In genomic region chr15:32898991-32899613, GRCh38 we compare ENCODE assay signal across 13 cellular contexts.
DNase-seq lines count a peak whose midpoint lies in the region; ATAC-seq and TF ChIP-seq lines count a peak whose summit lies in the region.
"Had no signal": no experiment of that assay in that cellular context is flagged by ENCODE, and none has a peak within 500 bp of the region (broad histone marks: within the 10 kb centered on the region; RNA-seq: fewer than 3 reads in every experiment).

No MANE protein-coding gene starts in this region.

- H3K9me2 ChIP-seq in PC-3 (replicated peaks; ENCODE audit: low read length) = no peaks in the 10 kb centered on the region

- no peaks in the 10 kb centered on the region for H3K79me2 ChIP-seq in PC-3 (ENCODE audit: low read length)

- TF ChIP-seq RAD21 in Ishikawa (IDR thresholded peaks at IDR 0.05; ENCODE audit: low read depth) = no peak

- H3K4me3 ChIP-seq in PC-3 (ENCODE audit: low read length) (no peak overlapping the region), gastroesophageal sphincter (no peak overlapping the region), prostate gland (no peak overlapping the region)
- H3K4me3 ChIP-seq: ovary had no signal

- H3K9me3 ChIP-seq in PC-3 (ENCODE audit: low read length) (no peaks in the 10 kb centered on the region), gastroesophageal sphincter (no peaks in the 10 kb centered on the region), prostate gland (no peaks in the 10 kb centered on the region)
- H3K9me3 ChIP-seq: ovary had no signal

- H2AFZ ChIP-seq in PC-3 (ENCODE audit: low read length) = no peak overlapping the region

- POLR2A ChIA-PET in PC-3 (lab: Charles Lee; ENCODE audit: unreplicated experiment) = no interaction called here

- no peaks in the 10 kb centered on the region for H3K27me3 ChIP-seq in PC-3 (ENCODE audit: low read length)
- H3K27me3 ChIP-seq in gastroesophageal sphincter = no peaks in the 10 kb centered on the region
- H3K27me3 ChIP-seq in prostate gland (replicated peaks; ENCODE audit: insufficient read depth) = no peaks in the 10 kb centered on the region
- H3K27me3 ChIP-seq: ovary had no signal

- H3K27ac ChIP-seq in PC-3 (ENCODE audit: low read length) = no peak overlapping the region
- no peak overlapping the region for H3K27ac ChIP-seq in gastroesophageal sphincter
- H3K27ac ChIP-seq in prostate gland = no peak overlapping the region
- H3K27ac ChIP-seq: ovary had no signal

- WGBS in gastroesophageal sphincter (ENCODE audit: low coverage in 1 of 2), 2 donors = 57 to 77% methylated on average over 6 to 7 of the region's 7 CpGs
- WGBS in prostate gland = 67% methylated on average over 7 of the region's 7 CpGs

- peaks cover 6% of the 10 kb centered on the region; the same call in 1 of the 2 replicates for H3K4me1 ChIP-seq in PC-3 (ENCODE audit: insufficient read depth, low read length)
- H3K4me1 ChIP-seq in gastroesophageal sphincter = no peaks in the 10 kb centered on the region
- H3K4me1 ChIP-seq in prostate gland (replicated peaks) = no peaks in the 10 kb centered on the region

- no peak for TF ChIP-seq CTCF in PC-3 (conservative IDR thresholded peaks at IDR 0.05; ENCODE audit: low read depth, low read length)
- no peak for TF ChIP-seq CTCF in gastroesophageal sphincter (IDR thresholded peaks at IDR 0.05)
- no peak for TF ChIP-seq CTCF in prostate gland (IDR thresholded peaks at IDR 0.05)

- H3K4me2 ChIP-seq in PC-3 (ENCODE audit: low read length) = no peak overlapping the region

- BruUV-seq in PC-3 (replicated peaks; lab: Mats Ljungman, UMichigan) = no TSS peak

- H3F3A ChIP-seq in PC-3 (ENCODE audit: low read length, unreplicated experiment) = no peaks in the 10 kb centered on the region

- no peaks in the 10 kb centered on the region for H4K20me1 ChIP-seq in PC-3 (ENCODE audit: low read length)

- CTCF ChIA-PET in PC-3 (lab: Charles Lee) = no interaction called here

- TF ChIP-seq POLR2A in gastroesophageal sphincter (IDR thresholded peaks at IDR 0.05) = no peak
- no peak for TF ChIP-seq POLR2A in prostate gland (IDR thresholded peaks at IDR 0.05)

- no peak overlapping the region for H3K9ac ChIP-seq in PC-3 (ENCODE audit: low read length)

- peak; percentile 92 for TF ChIP-seq EP300 in Ishikawa (IDR thresholded peaks at IDR 0.05; ENCODE audit: borderline replicate concordance)
- TF ChIP-seq EP300 in gastroesophageal sphincter (IDR thresholded peaks at IDR 0.05) = no peak

- peak; percentile 40; the same call in 1 of the 2 replicates for ATAC-seq in PC-3
- ATAC-seq in HG02623 (IDR thresholded peaks at IDR 0.05; ENCODE audit: unreplicated experiment) = no peak
- no peak for ATAC-seq in gastroesophageal sphincter

- peak; percentile 28 for DNase-seq in COLO668 (lab: John Stamatoyannopoulos, UW; ENCODE audit: unreplicated experiment)
- DNase-seq in PC-3 = peak; percentile 25
- peak; percentile 82 for DNase-seq in iPS-NIHi11 (ENCODE audit: low spot score)
- no peak for DNase-seq in foreskin melanocyte
- no peak for DNase-seq in prostate gland (ENCODE audit: low spot score)
- DNase-seq: activated naive CD4-positive, alpha-beta T cell treated with anti-CD3 and anti-CD28 coated beads, Interleukin-2, amount 50 U/mL, for 16 hours; cerebellar nuclear complex; NCI-H2171; ovary; stimulated activated naive CD4-positive, alpha-beta T cell had no signal

- intact Hi-C loops in PC-3 (cut with micrococcal nuclease) (no loop called here), prostate gland (cut with DNase I) (no loop called here)

- no peaks in the 10 kb centered on the region for H3K36me3 ChIP-seq in PC-3 (ENCODE audit: low read depth, low read length)
- no peaks in the 10 kb centered on the region for H3K36me3 ChIP-seq in gastroesophageal sphincter
- H3K36me3 ChIP-seq in prostate gland = no peaks in the 10 kb centered on the region
- H3K36me3 ChIP-seq: ovary had no signal

TF ChIP-seq in Ishikawa, 13 proteins besides CTCF, POLR2A, EP300 and RAD21:
- TF ChIP-seq TAF1 (IDR thresholded peaks at IDR 0.05; ENCODE audit: low read depth) = no peak
- TF ChIP-seq EGR1 (IDR thresholded peaks at IDR 0.05) = no peak
- TF ChIP-seq ZBTB7A (IDR thresholded peaks at IDR 0.05; ENCODE audit: low read depth) = peak; percentile 93
- no peak for TF ChIP-seq USF1 (IDR thresholded peaks at IDR 0.05)
- peak; percentile 78 for TF ChIP-seq FOXM1 (IDR thresholded peaks at IDR 0.05; ENCODE audit: borderline replicate concordance, low read depth)
- no peak for TF ChIP-seq CEBPB (IDR thresholded peaks at IDR 0.05)
- TF ChIP-seq TEAD4 (IDR thresholded peaks at IDR 0.05) = peak; percentile 84
- no peak for TF ChIP-seq YY1 (IDR thresholded peaks at IDR 0.05; ENCODE audit: low read depth)
- TF ChIP-seq CREB1 (IDR thresholded peaks at IDR 0.05; ENCODE audit: low read depth) = no peak
- TF ChIP-seq NFIC (IDR thresholded peaks at IDR 0.05) = peak; percentile 90
- peak; percentile 95 for TF ChIP-seq TCF12 (IDR thresholded peaks at IDR 0.05; ENCODE audit: low read depth)
- TF ChIP-seq, protein P1, sequence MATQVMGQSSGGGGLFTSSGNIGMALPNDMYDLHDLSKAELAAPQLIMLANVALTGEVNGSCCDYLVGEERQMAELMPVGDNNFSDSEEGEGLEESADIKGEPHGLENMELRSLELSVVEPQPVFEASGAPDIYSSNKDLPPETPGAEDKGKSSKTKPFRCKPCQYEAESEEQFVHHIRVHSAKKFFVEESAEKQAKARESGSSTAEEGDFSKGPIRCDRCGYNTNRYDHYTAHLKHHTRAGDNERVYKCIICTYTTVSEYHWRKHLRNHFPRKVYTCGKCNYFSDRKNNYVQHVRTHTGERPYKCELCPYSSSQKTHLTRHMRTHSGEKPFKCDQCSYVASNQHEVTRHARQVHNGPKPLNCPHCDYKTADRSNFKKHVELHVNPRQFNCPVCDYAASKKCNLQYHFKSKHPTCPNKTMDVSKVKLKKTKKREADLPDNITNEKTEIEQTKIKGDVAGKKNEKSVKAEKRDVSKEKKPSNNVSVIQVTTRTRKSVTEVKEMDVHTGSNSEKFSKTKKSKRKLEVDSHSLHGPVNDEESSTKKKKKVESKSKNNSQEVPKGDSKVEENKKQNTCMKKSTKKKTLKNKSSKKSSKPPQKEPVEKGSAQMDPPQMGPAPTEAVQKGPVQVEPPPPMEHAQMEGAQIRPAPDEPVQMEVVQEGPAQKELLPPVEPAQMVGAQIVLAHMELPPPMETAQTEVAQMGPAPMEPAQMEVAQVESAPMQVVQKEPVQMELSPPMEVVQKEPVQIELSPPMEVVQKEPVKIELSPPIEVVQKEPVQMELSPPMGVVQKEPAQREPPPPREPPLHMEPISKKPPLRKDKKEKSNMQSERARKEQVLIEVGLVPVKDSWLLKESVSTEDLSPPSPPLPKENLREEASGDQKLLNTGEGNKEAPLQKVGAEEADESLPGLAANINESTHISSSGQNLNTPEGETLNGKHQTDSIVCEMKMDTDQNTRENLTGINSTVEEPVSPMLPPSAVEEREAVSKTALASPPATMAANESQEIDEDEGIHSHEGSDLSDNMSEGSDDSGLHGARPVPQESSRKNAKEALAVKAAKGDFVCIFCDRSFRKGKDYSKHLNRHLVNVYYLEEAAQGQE (IDR thresholded peaks at IDR 0.05; ENCODE audit: low read depth) = no peak
- TF ChIP-seq, protein P2, sequence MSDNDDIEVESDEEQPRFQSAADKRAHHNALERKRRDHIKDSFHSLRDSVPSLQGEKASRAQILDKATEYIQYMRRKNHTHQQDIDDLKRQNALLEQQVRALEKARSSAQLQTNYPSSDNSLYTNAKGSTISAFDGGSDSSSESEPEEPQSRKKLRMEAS (IDR thresholded peaks at IDR 0.05) = no peak

Comparison
In these comparisons a context has a peak if more than half of its experiments do, and no peak if none do; other contexts are left out.
1. DNase-seq: peak in COLO668 (single experiment), PC-3 (single experiment) and iPS-NIHi11 (single experiment); none in foreskin melanocyte (single experiment) and prostate gland (single experiment).